In the genomic region with DNA sequence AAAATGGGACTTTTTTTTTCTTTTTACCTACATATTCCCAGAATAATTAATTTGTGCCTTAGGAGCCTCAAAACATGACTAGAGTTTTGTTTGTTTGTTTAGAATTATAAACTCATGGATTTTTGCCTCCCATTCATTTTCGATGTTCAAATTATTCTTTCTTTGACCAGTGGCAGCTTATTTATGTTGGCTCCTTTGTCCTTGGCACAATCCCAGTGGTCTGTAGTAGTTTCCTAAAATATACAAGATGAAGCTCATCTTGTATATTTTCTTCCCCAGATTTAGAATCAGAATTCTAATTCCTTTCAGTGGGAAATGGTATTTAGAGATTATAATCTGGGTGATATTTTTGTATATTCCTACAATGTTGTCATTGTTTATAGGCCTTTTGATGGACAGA, we compare ENCODE assay signal across 18 cellular contexts.
"Had no signal": no experiment of that assay in that cellular context is flagged by ENCODE, and none has a peak within 500 bp of the region (broad histone marks: within the 10 kb centered on the region; RNA-seq: fewer than 3 reads in every experiment).

No MANE protein-coding gene starts in this region.

- H3K4me3 ChIP-seq: gastrocnemius medialis, pancreas, smooth muscle cell, testis had no signal

- H3K4me2 ChIP-seq: smooth muscle cell had no signal

- FAIRE-seq: bronchial epithelial cell, pancreas had no signal

- H3K36me3 ChIP-seq: gastrocnemius medialis, pancreas had no signal

- DNase-seq: activated CD4-positive, alpha-beta memory T cell treated with anti-CD3 and anti-CD28 coated beads, Interleukin-2, amount 10 ng/mL, durations not matched to agents 7 days and 5 days; activated CD4-positive, alpha-beta T cell treated with anti-CD3 and anti-CD28 coated beads for 48 hours; activated CD4-positive, CD25-positive, alpha-beta regulatory T cell; activated CD8-positive, alpha-beta memory T cell treated with anti-CD3 and anti-CD28 coated beads, Interleukin-2, amount 10 ng/mL, durations not matched to agents 7 days and 5 days; activated naive CD4-positive, alpha-beta T cell treated with Interleukin-2 at 50 U/mL for 16 hours; anterior cingulate cortex; effector memory CD8-positive, alpha-beta T cell; gastrocnemius medialis; head of caudate nucleus; naive B cell; pancreas; stimulated activated CD4-positive, alpha-beta T cell treated with anti-CD3 and anti-CD28 coated beads, Interleukin-4, amount 100 ng/mL, for 24 hours; T-helper 17 cell; testis had no signal

- H3K4me1 ChIP-seq: testis had no signal

- H3K27me3 ChIP-seq: gastrocnemius medialis, pancreas, testis had no signal

- H3K27ac ChIP-seq: gastrocnemius medialis, pancreas, testis had no signal

- ATAC-seq: activated CD8-positive, alpha-beta memory T cell treated with anti-CD3 and anti-CD28 coated beads, Interleukin-2, amount 10 ng/mL, durations not matched to agents 7 days and 5 days; effector memory CD8-positive, alpha-beta T cell; gastrocnemius medialis; pancreas; sciatic nerve; stimulated activated memory B cell treated with anti-CD40 and anti-IgM and Interleukin-4, amounts not matched to agents 10 μg/mL and 1 μg/mL and 100 μg/mL, for 72 hours; T-helper 17 cell had no signal

- H3K9me3 ChIP-seq: gastrocnemius medialis, pancreas, testis had no signal
